In the genomic region with DNA sequence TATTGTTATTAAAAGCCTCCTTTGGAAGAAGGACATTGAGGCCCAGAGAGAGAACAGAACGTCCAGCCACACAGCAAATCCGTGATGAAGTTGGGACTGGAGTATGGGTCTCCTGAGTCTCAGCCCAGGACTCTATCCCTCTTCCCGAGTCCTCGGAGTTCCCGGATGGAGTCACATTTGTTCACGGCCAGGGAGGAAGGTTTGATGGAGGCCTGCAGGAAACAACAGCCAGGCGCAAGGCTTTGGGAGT, we compare ENCODE assay signal across 1 cellular context.
TF ChIP-seq lines count a peak whose summit lies in the region.

No MANE protein-coding gene starts in this region.

TF ChIP-seq in K562, 482 proteins besides CTCF, POLR2A, EP300 and RAD21 (continued from another document and continues in another):
- TF ChIP-seq NFE2L1 (tag; IDR thresholded peaks at IDR 0.05; ENCODE audit: borderline replicate concordance, low read depth) (no peak), PYGO2 (tag; IDR thresholded peaks at IDR 0.05) (no peak), ARID3A (IDR thresholded peaks at IDR 0.05; ENCODE audit: borderline replicate concordance, low read depth, low read length) (no peak), ZNF239 (CRISPR knock-in tag; IDR thresholded peaks at IDR 0.05) (peak; percentile 44; the same call in 1 of the 2 replicates), PURB (CRISPR knock-in tag; IDR thresholded peaks at IDR 0.05; ENCODE audit: low read depth) (no peak), MEIS2 (IDR thresholded peaks at IDR 0.05; ENCODE audit: partially characterized antibody) (no peak), MEF2D (tag; conservative IDR thresholded peaks at IDR 0.05; ENCODE audit: low read depth) (peak; percentile 72), ZBTB8A (IDR thresholded peaks at IDR 0.05; ENCODE audit: partially characterized antibody) (no peak), ZNF780A (CRISPR knock-in tag; IDR thresholded peaks at IDR 0.05) (no peak), CCNT2 (IDR thresholded peaks at IDR 0.05; ENCODE audit: borderline replicate concordance, extremely low read depth, insufficient read length, low read depth, low read length) (no peak), PKNOX1 (IDR thresholded peaks at IDR 0.05) (no peak), DDX20 (tag; IDR thresholded peaks at IDR 0.05; ENCODE audit: low read depth) (peak; percentile 67; the same call in 1 of the 2 replicates), ZNF586 (CRISPR knock-in tag; conservative IDR thresholded peaks at IDR 0.05) (peak; percentile 75; the same call in 1 of the 2 replicates), PTTG1 (tag; IDR thresholded peaks at IDR 0.05; ENCODE audit: low read depth) (peak; percentile 77), NCOA1 (IDR thresholded peaks at IDR 0.05; ENCODE audit: low read depth) (no peak), HDAC3 (IDR thresholded peaks at IDR 0.05; ENCODE audit: borderline replicate concordance, partially characterized antibody) (no peak), EHMT2 (IDR thresholded peaks at IDR 0.05) (no peak), TRIM24 (IDR thresholded peaks at IDR 0.05) (no peak), KLF13 (tag; IDR thresholded peaks at IDR 0.05; ENCODE audit: borderline replicate concordance, low read depth) (no peak), HSF4 (CRISPR knock-in tag; IDR thresholded peaks at IDR 0.05; ENCODE audit: borderline replicate concordance) (no peak; the same call in 1 of the 2 replicates), SMARCB1 (IDR thresholded peaks at IDR 0.05; ENCODE audit: insufficient read length, low read depth) (no peak), RNF2 (IDR thresholded peaks at IDR 0.05) (no peak), MLLT1 (IDR thresholded peaks at IDR 0.05) (no peak; a peak in 1 of 4 replicates), HDAC8 (tag; IDR thresholded peaks at IDR 0.05) (no peak), FOSL1 (tag; conservative IDR thresholded peaks at IDR 0.05) (no peak), ZNF830 (CRISPR knock-in tag; IDR thresholded peaks at IDR 0.05) (no peak), ZC3H8 (IDR thresholded peaks at IDR 0.05) (no peak), ZBED1 (IDR thresholded peaks at IDR 0.05) (no peak), GATA2 (CRISPR knock-in tag; IDR thresholded peaks at IDR 0.05) (no peak), ZNF224 (CRISPR knock-in tag; IDR thresholded peaks at IDR 0.05) (no peak), HDAC6 (IDR thresholded peaks at IDR 0.05; ENCODE audit: low read depth, low read length) (no peak), FOXA1 (IDR thresholded peaks at IDR 0.05; ENCODE audit: borderline replicate concordance) (no peak), RBM17 (IDR thresholded peaks at IDR 0.05; ENCODE audit: borderline replicate concordance, low read depth, low read length) (no peak), SIN3A (IDR thresholded peaks at IDR 0.05; ENCODE audit: borderline replicate concordance in 2 of 2, control insufficient read depth in 1 of 2, low read depth in 2 of 2, low read length in 2 of 2) (0 out of 4 replicates have a peak, but pooled peaks of 1 of the 2 experiments have one; percentile 1), MXD1 (CRISPR knock-in tag; IDR thresholded peaks at IDR 0.05; ENCODE audit: borderline replicate concordance, poor library complexity, severe bottlenecking) (no peak), FUS (optimal IDR thresholded peaks at IDR 0.05; ENCODE audit: low read depth, low read length) (no peak), ATF2 (CRISPR knock-in tag; IDR thresholded peaks at IDR 0.05) (no peak), NONO (IDR thresholded peaks at IDR 0.05; ENCODE audit: low read depth in 2 of 2, low read length in 1 of 2) (no peak), BHLHE40 (IDR thresholded peaks at IDR 0.05; ENCODE audit: low read length) (no peak), ZBTB9 (CRISPR knock-in tag; IDR thresholded peaks at IDR 0.05) (peak; percentile 58; the same call in 1 of the 2 replicates), PRPF4 (IDR thresholded peaks at IDR 0.05; ENCODE audit: insufficient read depth, low read depth, low read length, poor library complexity, severe bottlenecking) (no peak), SMAD3 (CRISPR knock-in tag; conservative IDR thresholded peaks at IDR 0.05) (0 out of 2 replicates have a peak, but pooled peaks have one; percentile 54), NELFE (IDR thresholded peaks at IDR 0.05; ENCODE audit: insufficient read depth, insufficient read length) (no peak), ZNF133 (CRISPR knock-in tag; IDR thresholded peaks at IDR 0.05) (peak; percentile 87; the same call in 1 of the 2 replicates), SMAD1 (IDR thresholded peaks at IDR 0.05; ENCODE audit: low read depth, low read length, partially characterized antibody) (no peak), ZNF668 (CRISPR knock-in tag; IDR thresholded peaks at IDR 0.05) (no peak), PTBP1 (IDR thresholded peaks at IDR 0.05; ENCODE audit: low read depth, low read length) (no peak), MCM3 (IDR thresholded peaks at IDR 0.05) (no peak), HDAC1 (IDR thresholded peaks at IDR 0.05) (no peak), SETDB1 (IDR thresholded peaks at IDR 0.05; ENCODE audit: low read length) (no peak), ZNF584 (CRISPR knock-in tag; IDR thresholded peaks at IDR 0.05; ENCODE audit: low read depth) (no peak), NFRKB (IDR thresholded peaks at IDR 0.05; ENCODE audit: low read depth) (no peak; the same call in 1 of the 2 replicates), ZNF324 (CRISPR knock-in tag; IDR thresholded peaks at IDR 0.05) (peak; percentile 64; the same call in 1 of the 2 replicates), ZNF717 (CRISPR knock-in tag; IDR thresholded peaks at IDR 0.05) (no peak), ZNF140 (CRISPR knock-in tag; IDR thresholded peaks at IDR 0.05) (peak; percentile 60; the same call in 1 of the 2 replicates), RUNX1 (IDR thresholded peaks at IDR 0.05; ENCODE audit: low read depth) (no peak), MXI1 (IDR thresholded peaks at IDR 0.05; ENCODE audit: low read depth, low read length) (no peak), RBM14 (IDR thresholded peaks at IDR 0.05; ENCODE audit: borderline replicate concordance, insufficient read depth, low read depth, low read length) (no peak), ETS1 (conservative IDR thresholded peaks at IDR 0.05; ENCODE audit: control insufficient read depth, low read depth, low read length) (no peak), CBFB (CRISPR knock-in tag; IDR thresholded peaks at IDR 0.05) (no peak), HMG20B (CRISPR knock-in tag; IDR thresholded peaks at IDR 0.05) (no peak), HMBOX1 (IDR thresholded peaks at IDR 0.05) (0 out of 2 replicates have a peak, but pooled peaks have one; percentile 8), CBX5 (IDR thresholded peaks at IDR 0.05; ENCODE audit: borderline replicate concordance, low read depth) (no peak), BRCA1 (IDR thresholded peaks at IDR 0.05) (no peak), BRCA1 (CRISPR knock-in tag; IDR thresholded peaks at IDR 0.05) (no peak)
- TF ChIP-seq, protein P1, sequence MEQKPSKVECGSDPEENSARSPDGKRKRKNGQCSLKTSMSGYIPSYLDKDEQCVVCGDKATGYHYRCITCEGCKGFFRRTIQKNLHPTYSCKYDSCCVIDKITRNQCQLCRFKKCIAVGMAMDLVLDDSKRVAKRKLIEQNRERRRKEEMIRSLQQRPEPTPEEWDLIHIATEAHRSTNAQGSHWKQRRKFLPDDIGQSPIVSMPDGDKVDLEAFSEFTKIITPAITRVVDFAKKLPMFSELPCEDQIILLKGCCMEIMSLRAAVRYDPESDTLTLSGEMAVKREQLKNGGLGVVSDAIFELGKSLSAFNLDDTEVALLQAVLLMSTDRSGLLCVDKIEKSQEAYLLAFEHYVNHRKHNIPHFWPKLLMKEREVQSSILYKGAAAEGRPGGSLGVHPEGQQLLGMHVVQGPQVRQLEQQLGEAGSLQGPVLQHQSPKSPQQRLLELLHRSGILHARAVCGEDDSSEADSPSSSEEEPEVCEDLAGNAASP (IDR thresholded peaks at IDR 0.05), result no peak
- TF ChIP-seq, protein P2, sequence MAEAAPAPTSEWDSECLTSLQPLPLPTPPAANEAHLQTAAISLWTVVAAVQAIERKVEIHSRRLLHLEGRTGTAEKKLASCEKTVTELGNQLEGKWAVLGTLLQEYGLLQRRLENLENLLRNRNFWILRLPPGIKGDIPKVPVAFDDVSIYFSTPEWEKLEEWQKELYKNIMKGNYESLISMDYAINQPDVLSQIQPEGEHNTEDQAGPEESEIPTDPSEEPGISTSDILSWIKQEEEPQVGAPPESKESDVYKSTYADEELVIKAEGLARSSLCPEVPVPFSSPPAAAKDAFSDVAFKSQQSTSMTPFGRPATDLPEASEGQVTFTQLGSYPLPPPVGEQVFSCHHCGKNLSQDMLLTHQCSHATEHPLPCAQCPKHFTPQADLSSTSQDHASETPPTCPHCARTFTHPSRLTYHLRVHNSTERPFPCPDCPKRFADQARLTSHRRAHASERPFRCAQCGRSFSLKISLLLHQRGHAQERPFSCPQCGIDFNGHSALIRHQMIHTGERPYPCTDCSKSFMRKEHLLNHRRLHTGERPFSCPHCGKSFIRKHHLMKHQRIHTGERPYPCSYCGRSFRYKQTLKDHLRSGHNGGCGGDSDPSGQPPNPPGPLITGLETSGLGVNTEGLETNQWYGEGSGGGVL (CRISPR knock-in tag; IDR thresholded peaks at IDR 0.05), result no peak
